Comparison of ENCODE assay signal across 32 cellular contexts in the genomic region with DNA sequence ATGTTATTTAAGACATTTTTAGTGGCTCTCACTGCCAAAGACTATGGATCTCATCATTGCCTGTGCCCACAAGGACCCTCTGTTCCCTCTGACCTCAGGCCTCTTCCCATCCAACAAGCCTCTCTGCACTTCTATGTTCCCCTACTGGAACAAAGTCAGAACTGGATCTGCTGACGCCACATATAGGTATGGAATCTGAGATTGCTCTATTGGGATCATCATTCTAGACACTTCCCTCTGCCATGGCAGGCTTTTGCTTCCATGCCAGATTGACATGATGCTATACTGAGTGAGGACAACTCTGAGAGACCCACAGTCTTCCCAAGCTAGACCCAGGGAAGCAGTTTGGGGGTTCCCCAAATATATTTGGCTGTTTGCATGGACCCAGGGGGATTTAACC.
"Had no signal": no experiment of that assay in that cellular context is flagged by ENCODE, and none has a peak within 500 bp of the region (broad histone marks: within the 10 kb centered on the region; RNA-seq: fewer than 3 reads in every experiment).

No MANE protein-coding gene starts in this region.

- H3K4me1 ChIP-seq: Peyer's patch, SJSA1 had no signal

- H3K27ac ChIP-seq: Peyer's patch, SJSA1 had no signal

- H3K36me3 Mint-ChIP-seq: brain had no signal

- FAIRE-seq: bronchial epithelial cell, TTC549 had no signal

- DNase-seq: activated CD4-positive, alpha-beta memory T cell treated with anti-CD3 and anti-CD28 coated beads for 36 hours; activated CD4-positive, alpha-beta T cell treated with anti-CD3 and anti-CD28 coated beads for 36 hours; activated CD4-positive, alpha-beta T cell treated with anti-CD3 and anti-CD28 coated beads, Interleukin-2, amount 50 U/mL, for 1 hour; activated CD8-positive, alpha-beta memory T cell treated with anti-CD3 and anti-CD28 coated beads, Interleukin-2, amount 50 U/mL, for 4 hours; activated gamma-delta T cell treated with Interleukin-2 at 50 U/mL for 16 hours; activated naive CD4-positive, alpha-beta T cell treated with anti-CD3 and anti-CD28 coated beads for 36 hours; activated T-cell treated with anti-CD3 and anti-CD28 coated beads for 4 hours; activated T-cell treated with anti-CD3 and anti-CD28 coated beads, Interleukin-2, amount 50 U/mL, for 4 hours; adrenal gland; anterior cingulate cortex; Karpas-422; KBM-7; NCI-H1105; NCI-H1417 treated with DMSO at 0.1 percent for 48 hours; NCI-H187 treated with DMSO at 0.1 percent for 48 hours; NCI-H2081; NCI-H226; NCI-H446 treated with DMSO at 0.1 percent for 48 hours; NCI-H524; PC-3; Peyer's patch; RPMI8226; SHP77 treated with DMSO at 0.1 percent for 48 hours; SK-N-SH had no signal

- H3K4me3 Mint-ChIP-seq: activated CD4-positive, alpha-beta memory T cell treated with anti-CD3 and anti-CD28 coated beads for 36 hours; activated CD4-positive, alpha-beta T cell treated with anti-CD3 and anti-CD28 coated beads for 36 hours; activated naive CD4-positive, alpha-beta T cell treated with anti-CD3 and anti-CD28 coated beads for 36 hours; activated T-cell treated with anti-CD3 and anti-CD28 coated beads, Interleukin-2, amount 50 U/mL, for 4 hours; activated T-helper 1 cell treated with anti-CD3 and anti-CD28 coated beads, Interleukin-12 subunit alpha, Interleukin-12 subunit beta, Interleukin-2, Interleukin-4 antibody, amounts not matched to agents 30 ng/mL and 10 ng/mL and 1 ng/mL, durations not matched to agents 14 hours and 24 hours and 36 hours; brain; T-helper 1 cell treated with Interleukin-12 subunit alpha and Interleukin-12 subunit beta and Interleukin-4 antibody, amounts not matched to agents 30 μg/mL and 1 μg/mL, for 36 hours; T-helper 2 cell treated with Interferon-gamma antibody and Interleukin-4, amounts not matched to agents 5 μg/mL and 100 μg/mL, for 36 hours had no signal

- H3K4me3 ChIP-seq: adrenal gland, Peyer's patch, SJSA1 had no signal

- H3K27me3 ChIP-seq: adrenal gland, Peyer's patch, SJSA1 had no signal

- H3K9me3 ChIP-seq: adrenal gland, SK-N-SH had no signal

- H3K36me3 ChIP-seq: adrenal gland, Peyer's patch, SJSA1 had no signal

- H3K27ac Mint-ChIP-seq: activated CD4-positive, alpha-beta memory T cell treated with anti-CD3 and anti-CD28 coated beads for 36 hours; activated CD4-positive, alpha-beta T cell treated with anti-CD3 and anti-CD28 coated beads for 36 hours; activated naive CD4-positive, alpha-beta T cell treated with anti-CD3 and anti-CD28 coated beads for 36 hours; activated naive CD4-positive, alpha-beta T cell treated with anti-CD3 and anti-CD28 coated beads, Interleukin-2, amount 50 U/mL, for 72 hours; activated T-helper 1 cell treated with anti-CD3 and anti-CD28 coated beads, Interleukin-12 subunit alpha, Interleukin-12 subunit beta, Interleukin-2, Interleukin-4 antibody, amounts not matched to agents 30 ng/mL and 10 ng/mL and 1 ng/mL, durations not matched to agents 14 hours and 24 hours and 36 hours; brain; T-helper 1 cell treated with Interleukin-12 subunit alpha and Interleukin-12 subunit beta and Interleukin-4 antibody, amounts not matched to agents 30 μg/mL and 1 μg/mL, for 36 hours; T-helper 2 cell treated with Interferon-gamma antibody and Interleukin-4, amounts not matched to agents 5 μg/mL and 100 μg/mL, for 36 hours had no signal
